18 cellular contexts compared by ENCODE assay signal in genomic region chr6:42341221-42341620, GRCh38.
DNase-seq lines count a peak whose midpoint lies in the region; ATAC-seq and TF ChIP-seq lines count a peak whose summit lies in the region.
"Had no signal": no experiment of that assay in that cellular context is flagged by ENCODE, and none has a peak within 500 bp of the region (broad histone marks: within the 10 kb centered on the region; RNA-seq: fewer than 3 reads in every experiment).

No MANE protein-coding gene starts in this region.

- peaks cover 8% of the 10 kb centered on the region; the same call in 1 of the 2 replicates for H3K27me3 ChIP-seq in OCI-LY3 (ENCODE audit: low read depth, low read length)
- H3K27me3 ChIP-seq: MG63 had no signal

- peak; percentile 15 for DNase-seq in activated T-cell treated with anti-CD3 and anti-CD28 coated beads, Interleukin-2, amount 50 U/mL, for 24 hours
- DNase-seq in activated T-cell treated with anti-CD3 and anti-CD28 coated beads, Interleukin-2, amount 50 U/mL, for 4 hours, result no peak
- DNase-seq in RWPE1 (ENCODE audit: low spot score), result no peak
- no peak for DNase-seq in T1000 (lab: John Stamatoyannopoulos, UW)
- no peak for DNase-seq in GM13977 (ENCODE audit: low spot score)
- DNase-seq: CD4-positive, alpha-beta T cell; COR-L47; DMS79; MG63; NCI-H1417; NCI-H1694 treated with DMSO at 0.1 percent for 48 hours; NCI-H446; NCI-H526; OCI-M1; SHP77 treated with DMSO at 0.1 percent for 48 hours had no signal

- peaks cover 86% of the 10 kb centered on the region for H3K4me1 Mint-ChIP-seq in activated T-cell treated with anti-CD3 and anti-CD28 coated beads, Interleukin-2, amount 50 U/mL, for 24 hours (ENCODE audit: low read depth)
- H3K4me1 Mint-ChIP-seq in activated T-cell treated with anti-CD3 and anti-CD28 coated beads, Interleukin-2, amount 50 U/mL, for 4 hours (ENCODE audit: low read depth), result peaks cover 49% of the 10 kb centered on the region
- peaks cover 43% of the 10 kb centered on the region for H3K4me1 Mint-ChIP-seq in activated T-helper 17 cell treated with anti-CD3 and anti-CD28 coated beads, Interleukin-2, amount 50 U/mL, for 72 hours

- peaks cover 41% of the 10 kb centered on the region for H3K36me3 Mint-ChIP-seq in activated T-cell treated with anti-CD3 and anti-CD28 coated beads, Interleukin-2, amount 50 U/mL, for 24 hours (ENCODE audit: low read depth)
- H3K36me3 Mint-ChIP-seq in activated T-cell treated with anti-CD3 and anti-CD28 coated beads, Interleukin-2, amount 50 U/mL, for 4 hours (ENCODE audit: insufficient read depth), result peaks cover 13% of the 10 kb centered on the region
- peaks cover 11% of the 10 kb centered on the region for H3K36me3 Mint-ChIP-seq in activated T-helper 17 cell treated with anti-CD3 and anti-CD28 coated beads, Interleukin-2, amount 50 U/mL, for 72 hours (ENCODE audit: low read depth)

- POLR2A ChIA-PET in RWPE1 (lab: Yijun Ruan, JAX; ENCODE audit: low non-redundant PET), result no interaction called here

- CTCF ChIA-PET in RWPE1 (lab: Yijun Ruan, JAX), result no interaction called here

- H3K4me3 ChIP-seq in OCI-LY3 (ENCODE audit: low read length), result no peak overlapping the region
- H3K4me3 ChIP-seq: K562, MG63 had no signal

- 0 out of 2 replicates have a peak overlapping the region, but pooled peaks have one; percentile 78 for H3K4me2 ChIP-seq in OCI-LY3 (ENCODE audit: low read length)

- peaks cover 17% of the 10 kb centered on the region for H3K36me3 ChIP-seq in OCI-LY3 (replicated peaks; ENCODE audit: low read depth, low read length)
- H3K36me3 ChIP-seq: MG63 had no signal

- H3K9me3 ChIP-seq in OCI-LY3 (ENCODE audit: insufficient read depth, low read length), result no peaks in the 10 kb centered on the region
- H3K9me3 ChIP-seq: MG63 had no signal

- H3K4me3 Mint-ChIP-seq in activated T-cell treated with anti-CD3 and anti-CD28 coated beads, Interleukin-2, amount 50 U/mL, for 24 hours, result no peak overlapping the region
- no peak overlapping the region for H3K4me3 Mint-ChIP-seq in activated T-cell treated with anti-CD3 and anti-CD28 coated beads, Interleukin-2, amount 50 U/mL, for 4 hours
- peak overlapping the region; percentile 72 for H3K4me3 Mint-ChIP-seq in activated T-helper 17 cell treated with anti-CD3 and anti-CD28 coated beads, Interleukin-2, amount 50 U/mL, for 72 hours
- H3K4me3 Mint-ChIP-seq: CD4-positive, alpha-beta T cell had no signal

- H2AFZ ChIP-seq in OCI-LY3 (ENCODE audit: low read depth, low read length), result no peak overlapping the region

- peak overlapping the region; percentile 94 for H3K27ac Mint-ChIP-seq in activated T-cell treated with anti-CD3 and anti-CD28 coated beads, Interleukin-2, amount 50 U/mL, for 24 hours
- H3K27ac Mint-ChIP-seq in activated T-helper 17 cell treated with anti-CD3 and anti-CD28 coated beads, Interleukin-2, amount 50 U/mL, for 72 hours, result peak overlapping the region; percentile 98
- H3K27ac Mint-ChIP-seq: CD4-positive, alpha-beta T cell had no signal

- peaks cover 27% of the 10 kb centered on the region for H3K79me2 ChIP-seq in OCI-LY3 (ENCODE audit: low read length)

- H4K20me1 ChIP-seq in OCI-LY3 (ENCODE audit: insufficient read depth, low read length), result peaks cover 26% of the 10 kb centered on the region

- H3K9me3 Mint-ChIP-seq in activated T-cell treated with anti-CD3 and anti-CD28 coated beads, Interleukin-2, amount 50 U/mL, for 24 hours, result no peaks in the 10 kb centered on the region
- H3K9me3 Mint-ChIP-seq in activated T-cell treated with anti-CD3 and anti-CD28 coated beads, Interleukin-2, amount 50 U/mL, for 4 hours, result no peaks in the 10 kb centered on the region
- H3K9me3 Mint-ChIP-seq in activated T-helper 17 cell treated with anti-CD3 and anti-CD28 coated beads, Interleukin-2, amount 50 U/mL, for 72 hours, result no peaks in the 10 kb centered on the region
- H3K9me3 Mint-ChIP-seq: CD4-positive, alpha-beta T cell had no signal

- no peaks in the 10 kb centered on the region for H3K27me3 Mint-ChIP-seq in activated T-cell treated with anti-CD3 and anti-CD28 coated beads, Interleukin-2, amount 50 U/mL, for 24 hours
- no peaks in the 10 kb centered on the region for H3K27me3 Mint-ChIP-seq in activated T-cell treated with anti-CD3 and anti-CD28 coated beads, Interleukin-2, amount 50 U/mL, for 4 hours (ENCODE audit: low read depth)
- no peaks in the 10 kb centered on the region for H3K27me3 Mint-ChIP-seq in activated T-helper 17 cell treated with anti-CD3 and anti-CD28 coated beads, Interleukin-2, amount 50 U/mL, for 72 hours
- H3K27me3 Mint-ChIP-seq: CD4-positive, alpha-beta T cell had no signal

- H3K27ac ChIP-seq in OCI-LY3 (ENCODE audit: low read length), result no peak overlapping the region
- H3K27ac ChIP-seq in RWPE1, result peak overlapping the region; percentile 57

- H3K4me1 ChIP-seq in OCI-LY3 (ENCODE audit: low read length), result peaks cover 41% of the 10 kb centered on the region

- in situ Hi-C loops in GM13977 (cut with MboI; ENCODE audit: low pct_unique_long_range_greater_than_20kb, low sequenced_read_pairs, unreplicated experiment), result no loop called here

- ATAC-seq in activated T-cell treated with anti-CD3 and anti-CD28 coated beads, Interleukin-2, amount 50 U/mL, for 4 hours, result no peak
- ATAC-seq in activated T-helper 17 cell treated with anti-CD3 and anti-CD28 coated beads, Interleukin-2, amount 50 U/mL, for 72 hours (replicated peaks), result no peak
- ATAC-seq: K562 had no signal

- no peak for TF ChIP-seq CTCF in OCI-LY3 (IDR thresholded peaks at IDR 0.05; ENCODE audit: low read depth, low read length)
- no peak for TF ChIP-seq CTCF in RWPE1 (conservative IDR thresholded peaks at IDR 0.05; ENCODE audit: low read depth)
- no peak for TF ChIP-seq CTCF in GM13977 (IDR thresholded peaks at IDR 0.05; ENCODE audit: extremely low read depth, insufficient read depth, missing control alignments)

- H3K9ac ChIP-seq in OCI-LY3 (ENCODE audit: low read length), result no peak overlapping the region
